ENCODE assay signal across 25 cellular contexts in the genomic region with DNA sequence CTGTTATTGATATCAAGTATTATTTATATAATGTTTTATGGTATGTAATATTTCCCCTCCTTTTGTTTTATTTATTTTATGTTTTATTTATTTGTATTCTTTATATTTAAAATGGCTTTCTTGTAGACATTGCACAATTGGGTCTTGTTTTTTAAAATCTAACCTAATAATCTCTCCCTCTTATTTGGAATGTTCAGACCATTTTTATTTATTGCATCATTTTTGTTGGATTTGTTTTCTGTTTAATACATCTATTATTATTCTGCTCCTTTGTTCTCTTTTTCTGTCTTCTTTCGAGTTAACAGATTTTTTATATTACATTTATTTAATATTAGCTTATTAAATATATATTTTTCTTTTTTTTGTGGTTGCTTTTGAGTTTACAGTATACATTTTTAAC. TPM values are rescaled to one million over a fixed set of nuclear protein-coding genes. Genes with fewer than 3 reads are reported as not detected.
DNase-seq lines count a peak whose midpoint lies in the region; ATAC-seq, FAIRE-seq and TF ChIP-seq lines count a peak whose summit lies in the region.
"Had no signal": no experiment of that assay in that cellular context is flagged by ENCODE, and none has a peak within 500 bp of the region (broad histone marks: within the 10 kb centered on the region; RNA-seq: fewer than 3 reads in every experiment).

No MANE protein-coding gene starts in this region.

- no peaks in the 10 kb centered on the region for H4K20me1 ChIP-seq in HepG2 (ENCODE audit: insufficient read depth, low read length)
- H4K20me1 ChIP-seq: BLaER1 treated with 17β-estradiol and CSF1 and Interleukin-3, amounts not matched to agents 10 nM and 100 nM had no signal

- H3K27ac ChIP-seq in HepG2 (ENCODE audit: extremely low read length, insufficient read depth, low read length) = no peak overlapping the region
- no peak overlapping the region for H3K27ac ChIP-seq in right lobe of liver
- H3K27ac ChIP-seq in small intestine (ENCODE audit: low read depth in 1 of 2, low read length in 1 of 2) = no peak overlapping the region
- no peak overlapping the region for H3K27ac ChIP-seq in sigmoid colon
- H3K27ac ChIP-seq: 22Rv1; A549; BLaER1 treated with 17β-estradiol and CSF1 and Interleukin-3, amounts not matched to agents 10 nM and 100 nM had no signal

- no peaks in the 10 kb centered on the region for H3K36me3 ChIP-seq in HepG2 (replicated peaks in 1 of 2; ENCODE audit: control insufficient read depth in 1 of 2, insufficient read depth in 2 of 2, low read length in 2 of 2)
- H3K36me3 ChIP-seq in right lobe of liver = no peaks in the 10 kb centered on the region
- no peaks in the 10 kb centered on the region for H3K36me3 ChIP-seq in small intestine (ENCODE audit: control insufficient read depth in 2 of 2, insufficient read depth in 2 of 2, low read length in 2 of 2)
- no peaks in the 10 kb centered on the region for H3K36me3 ChIP-seq in sigmoid colon
- H3K36me3 ChIP-seq: BE2C; BLaER1 treated with 17β-estradiol and CSF1 and Interleukin-3, amounts not matched to agents 10 nM and 100 nM; HAP-1 had no signal

- intact Hi-C loops in HepG2 (cut with micrococcal nuclease; ENCODE audit: unreplicated experiment) = no loop called here
- intact Hi-C loops in right lobe of liver (cut with DNase I) = no loop called here
- intact Hi-C loops in sigmoid colon (cut with DNase I) = no loop called here

- H3K27me3 ChIP-seq in HepG2 (ENCODE audit: control insufficient read depth in 1 of 2, insufficient read depth in 2 of 2, low read length in 2 of 2) (no peaks in the 10 kb centered on the region), right lobe of liver (no peaks in the 10 kb centered on the region), small intestine (ENCODE audit: control insufficient read depth in 2 of 2, insufficient read depth in 2 of 2, low read length in 2 of 2) (no peaks in the 10 kb centered on the region), sigmoid colon (no peaks in the 10 kb centered on the region)
- H3K27me3 ChIP-seq: BE2C; BLaER1 treated with 17β-estradiol and CSF1 and Interleukin-3, amounts not matched to agents 10 nM and 100 nM had no signal

- TF ChIP-seq CTCF in HepG2 (CRISPR knock-in tag; IDR thresholded peaks at IDR 0.05) = no peak
- no peak for TF ChIP-seq CTCF in right lobe of liver (IDR thresholded peaks at IDR 0.05)
- no peak for TF ChIP-seq CTCF in sigmoid colon (IDR thresholded peaks at IDR 0.05)

- WGBS in HepG2 (ENCODE audit: low lambda C conversion rate) = 0% methylated on average over 1 of the region's 1 CpG
- WGBS in right lobe of liver (ENCODE audit: insufficient coverage, low coverage, low lambda C conversion rate, missing lambda C conversion rate) = 86% methylated on average over 1 of the region's 1 CpG
- 74 to 84% (median 75%) methylated on average over 1 of the region's 1 CpG for WGBS in small intestine, 3 donors
- WGBS in sigmoid colon, 2 donors = 79 to 93% methylated on average over 1 of the region's 1 CpG

- H3K4me3 ChIP-seq in HepG2 (replicated peaks in 1 of 3; ENCODE audit: insufficient read depth in 1 of 3, low read depth in 2 of 3, low read length in 3 of 3) = no peak overlapping the region
- no peak overlapping the region for H3K4me3 ChIP-seq in right lobe of liver
- H3K4me3 ChIP-seq in small intestine (ENCODE audit: low read depth in 1 of 2, low read length in 2 of 2) = no peak overlapping the region
- H3K4me3 ChIP-seq in sigmoid colon = no peak overlapping the region
- H3K4me3 ChIP-seq: A549; BLaER1 treated with 17β-estradiol and CSF1 and Interleukin-3, amounts not matched to agents 10 nM and 100 nM; HAP-1 had no signal

- H2AFZ ChIP-seq in HepG2 (ENCODE audit: low read length) = no peak overlapping the region

- ATAC-seq in HepG2 (no peak), right lobe of liver (no peak)
- ATAC-seq: A549 had no signal

- no TSS peak for BruUV-seq in HepG2 (replicated peaks; lab: Mats Ljungman, UMichigan)

- POLR2A ChIA-PET in HepG2 (lab: Yijun Ruan, JAX) = no interaction called here

- H3K4me1 ChIP-seq in HepG2 (ENCODE audit: insufficient read depth, low read length) (no peaks in the 10 kb centered on the region), right lobe of liver (no peaks in the 10 kb centered on the region), small intestine (ENCODE audit: control insufficient read depth in 2 of 2, insufficient read depth in 1 of 2, low read depth in 1 of 2, low read length in 1 of 2) (no peaks in the 10 kb centered on the region), sigmoid colon (no peaks in the 10 kb centered on the region)
- H3K4me1 ChIP-seq: A549; BE2C; BLaER1 treated with 17β-estradiol and CSF1 and Interleukin-3, amounts not matched to agents 10 nM and 100 nM; HAP-1 had no signal

- FAIRE-seq in HepG2 (lab: Jason Lieb, UNC) = no peak
- peak; percentile 53 for FAIRE-seq in frontal cortex (lab: Jason Lieb, UNC)
- peak; percentile 82 for FAIRE-seq in small intestine (lab: Jason Lieb, UNC)
- FAIRE-seq: A549, D721Med, GM12891, GM18507, H54 had no signal

- TF ChIP-seq EP300 in HepG2 (IDR thresholded peaks at IDR 0.05; ENCODE audit: low read depth in 2 of 2, low read length in 2 of 2) (no peak), HepG2 (CRISPR knock-in tag; IDR thresholded peaks at IDR 0.05; ENCODE audit: borderline replicate concordance) (no peak), sigmoid colon (IDR thresholded peaks at IDR 0.05) (no peak)

- H3K9me3 ChIP-seq in HepG2 (ENCODE audit: low read length) (peaks cover 7% of the 10 kb centered on the region; the same call in 1 of the 2 replicates), right lobe of liver (no peaks in the 10 kb centered on the region), small intestine (ENCODE audit: control insufficient read depth, low read depth) (no peaks in the 10 kb centered on the region), sigmoid colon (no peaks in the 10 kb centered on the region)
- H3K9me3 ChIP-seq: A549; BE2C; BLaER1 treated with 17β-estradiol and CSF1 and Interleukin-3, amounts not matched to agents 10 nM and 100 nM; HAP-1 had no signal

- in situ Hi-C loops in HepG2 (cut with HindIII; ENCODE audit: extremely low pct_ligation_motif_present, low pct_unique_long_range_greater_than_20kb) = no loop called here

- H3K4me2 ChIP-seq in HepG2 (ENCODE audit: low read depth, low read length) = no peak overlapping the region
- H3K4me2 ChIP-seq: A549; BLaER1 treated with 17β-estradiol and CSF1 and Interleukin-3, amounts not matched to agents 10 nM and 100 nM had no signal

- no peaks in the 10 kb centered on the region for H3K79me2 ChIP-seq in HepG2 (ENCODE audit: insufficient read depth, low read length)

- no peak overlapping the region for H3K9ac ChIP-seq in HepG2 (ENCODE audit: insufficient read depth, low read depth, low read length)
- H3K9ac ChIP-seq: BLaER1 treated with 17β-estradiol and CSF1 and Interleukin-3, amounts not matched to agents 10 nM and 100 nM had no signal

- DNase-seq in HepG2 (ENCODE audit: low spot score) = no peak
- no peak for DNase-seq in right lobe of liver
- DNase-seq in frontal cortex (ENCODE audit: low spot score in 2 of 2) = no peak
- DNase-seq in small intestine = no peak
- DNase-seq in HuH-7.5 (ENCODE audit: low spot score) = no peak
- DNase-seq in sigmoid colon = no peak
- DNase-seq: ACHN; AML-193; BE2C; CD4-positive, alpha-beta T cell; CD8-positive, alpha-beta memory T cell; DMS 273 treated with DMSO at 0.1 percent for 48 hours; DMS79; EL; GF-D8; GOT3; HFFc6 had no signal

- TF ChIP-seq POLR2A in HepG2 (IDR thresholded peaks at IDR 0.05; ENCODE audit: insufficient read depth in 1 of 2, low read depth in 2 of 2, low read length in 2 of 2) = no peak
- TF ChIP-seq POLR2A in right lobe of liver (IDR thresholded peaks at IDR 0.05) = no peak
- TF ChIP-seq POLR2A in sigmoid colon (IDR thresholded peaks at IDR 0.05) = no peak

- TF ChIP-seq RAD21 in HepG2 (CRISPR knock-in tag; IDR thresholded peaks at IDR 0.05) = no peak

- CTCF ChIA-PET in HepG2 (lab: Yijun Ruan, JAX; ENCODE audit: low intra/inter-chr PET ratio, low total read pairs) = no interaction called here

TF ChIP-seq in HepG2, 621 proteins besides CTCF, POLR2A, EP300 and RAD21 (continues in another document):
- TF ChIP-seq ZFAT (CRISPR knock-in tag; conservative IDR thresholded peaks at IDR 0.05) (no peak), ZNF614 (CRISPR knock-in tag; IDR thresholded peaks at IDR 0.05; ENCODE audit: borderline replicate concordance) (no peak)

RNA-seq across cellular contexts. Expression of a gene that starts 43.1 kb away (rescaled TPM):
- total RNA-seq in HepG2 (2016; rRNA removed; fragmentation: Illumina TruSeq; extraction: Trizol) (13.5 and 14.0 TPM in 2 replicates), right lobe of liver (10 to 100 TPM in 5 of 6 experiments, 1 to 10 TPM in 1; 9.8 to 13.9 (median 12.9) TPM), frontal cortex (11.4 TPM), sigmoid colon (10 to 100 TPM; 11.9 to 16.6 (median 12.5) TPM)
- 6.3 and 6.6 TPM in 2 replicates for total RNA-seq in HepG2 (2016; cell fraction: cytosol; rRNA removed; fragmentation: Illumina TruSeq; extraction: Trizol; ENCODE audit: low read depth)
- 13.1 and 13.6 TPM in 2 replicates for total RNA-seq in HepG2 (2016; cell fraction: insoluble cytoplasmic fraction; rRNA removed; fragmentation: Illumina TruSeq; extraction: Trizol)
- total RNA-seq in HepG2 (2016; cell fraction: membrane; rRNA removed; fragmentation: Illumina TruSeq; extraction: Trizol) = 20.5 and 21.8 TPM in 2 replicates
- 13.5 and 14.5 TPM in 2 replicates for total RNA-seq in HepG2 (2016; cell fraction: nucleus; rRNA removed; fragmentation: Illumina TruSeq; extraction: Trizol)
- polyA plus RNA-seq in HepG2 (2011; rRNA removed) (8.7 and 9.5 TPM in 2 replicates), small intestine (10 to 100 TPM; 18.6 to 20.4 (median 20.3) TPM), sigmoid colon (10 to 100 TPM; 23.0 to 29.4 (median 28.2) TPM)
- polyA plus RNA-seq in HepG2 (2011; cell fraction: cytosol; rRNA removed) = 4.4 and 7.4 TPM in 2 replicates
- 5.5 and 7.4 TPM in 2 replicates for polyA plus RNA-seq in HepG2 (2011; cell fraction: nucleus; rRNA removed)
- polyA plus RNA-seq in HepG2 (2012) = 13.0 and 13.3 TPM in 2 replicates
- polyA plus RNA-seq in HepG2 (2016; cell fraction: cytosol; fragmentation: Illumina TruSeq; extraction: Trizol; ENCODE audit: low read depth) = 11.6 and 14.0 TPM in 2 replicates
- polyA plus RNA-seq in HepG2 (2016; cell fraction: insoluble cytoplasmic fraction; fragmentation: Illumina TruSeq; extraction: Trizol; ENCODE audit: low read depth) = 17.5 and 19.2 TPM in 2 replicates
- polyA plus RNA-seq in HepG2 (2016; cell fraction: membrane; fragmentation: Illumina TruSeq; extraction: Trizol; ENCODE audit: low read depth) = 23.9 and 24.3 TPM in 2 replicates
- polyA plus RNA-seq in HepG2 (2016; cell fraction: nucleus; fragmentation: Illumina TruSeq; extraction: Trizol; ENCODE audit: insufficient read depth, low read depth) = 20.2 and 21.1 TPM in 2 replicates
- 1.3 and 3.5 TPM in 2 replicates for polyA minus RNA-seq in HepG2 (2011; rRNA and poly(A)+ RNA removed; ENCODE audit: low replicate concordance)
- 3.8 and 4.8 TPM in 2 replicates for polyA minus RNA-seq in HepG2 (2011; cell fraction: cytosol; rRNA and poly(A)+ RNA removed)
- 10.2 and 12.6 TPM in 2 replicates for polyA minus RNA-seq in HepG2 (2011; cell fraction: nucleus; rRNA and poly(A)+ RNA removed)
